Comparison of ENCODE assay signal across 8 cellular contexts in genomic region chr9:27033815-27034403, GRCh38. TPM values are rescaled to one million over a fixed set of nuclear protein-coding genes. Genes with fewer than 3 reads are reported as not detected.
A peak's percentile ranks its signal among the peaks of the same experiment; 100 is the strongest.
DNase-seq lines count a peak whose midpoint lies in the region; FAIRE-seq and TF ChIP-seq lines count a peak whose summit lies in the region.

No MANE protein-coding gene starts in this region.

- H3K79me2 ChIP-seq in keratinocyte (ENCODE audit: control insufficient read depth, insufficient read depth, low read length): no peaks in the 10 kb centered on the region

- H3K27me3 Mint-ChIP-seq in MCF 10A (ENCODE audit: insufficient read depth, unreplicated experiment): no peaks in the 10 kb centered on the region

- H3K4me3 ChIP-seq in keratinocyte (ENCODE audit: control insufficient read depth in 2 of 3, extremely low read depth in 1 of 3, insufficient read depth in 2 of 3, low read depth in 1 of 3, low read length in 3 of 3): no peak overlapping the region

- dilution Hi-C loops in keratinocyte (cut with MboI; ENCODE audit: extremely low pct_ligation_motif_present, low sequenced_read_pairs): no loop called here

- no peaks in the 10 kb centered on the region for H3K27me3 ChIP-seq in keratinocyte (ENCODE audit: control insufficient read depth, extremely low read depth, insufficient read depth, low read length)

- H3K36me3 Mint-ChIP-seq in MCF 10A (ENCODE audit: insufficient read depth, unreplicated experiment): peaks cover 14% of the 10 kb centered on the region

- peaks cover 0 to 1% of the 10 kb centered on the region in 2 experiments for H3K36me3 ChIP-seq in keratinocyte (ENCODE audit: control insufficient read depth in 2 of 2, extremely low read depth in 1 of 2, insufficient read depth in 2 of 2, low read length in 2 of 2)

- no peaks in the 10 kb centered on the region for H4K20me1 ChIP-seq in keratinocyte (ENCODE audit: control insufficient read depth, extremely low read depth, insufficient read depth, low read length)

- CTCF ChIA-PET in MCF 10A (lab: Yijun Ruan, JAX): interaction anchor here (0.7 to 4.3 kb wide), 17 partner anchors 11 to 298 kb away, joined by 3 to 56 read pairs (median 4); no protein-coding TSS in a partner anchor

- H3K9me3 ChIP-seq in keratinocyte (ENCODE audit: control insufficient read depth, low read depth, low read length): no peaks in the 10 kb centered on the region

- H3K4me1 ChIP-seq in keratinocyte (ENCODE audit: control insufficient read depth, extremely low read depth, insufficient read depth, low read length): peaks cover 9% of the 10 kb centered on the region

- intact Hi-C loops in MCF 10A (cut with micrococcal nuclease): loop anchor here (1.0 to 10.0 kb wide), 5 partner anchors 148 to 513 kb away; partner anchors contain the start of genes IFNK and MOB3B

- no TSS peak for BruUV-seq in MCF 10A (replicated peaks; lab: Mats Ljungman, UMichigan)

- POLR2A ChIA-PET in MCF 10A (lab: Yijun Ruan, JAX): interaction anchor here (1.2 to 1.3 kb wide), 2 partner anchors 10 to 165 kb away, joined by 3 to 5 read pairs; no protein-coding TSS in a partner anchor

- no peak overlapping the region for H3K27ac Mint-ChIP-seq in MCF 10A (ENCODE audit: low read depth, unreplicated experiment)

- H3K4me3 Mint-ChIP-seq in MCF 10A (ENCODE audit: unreplicated experiment): no peak overlapping the region

- peak; percentile 75 for FAIRE-seq in keratinocyte (lab: Jason Lieb, UNC)

- DNase-seq in SIG-M5 treated with dmso at 0.1 percent for 504 hours (lab: John Stamatoyannopoulos, UW; ENCODE audit: unreplicated experiment) (peak; percentile 45), SIG-M5 (lab: John Stamatoyannopoulos, UW) (no peak), H4 (ENCODE audit: low spot score) (peak; percentile 18), LHCN-M2 (ENCODE audit: low read depth) (peak; percentile 51), SW480 (ENCODE audit: low spot score) (peak; percentile 20), MCF 10A (ENCODE audit: unreplicated experiment) (peak; percentile 71), keratinocyte (ENCODE audit: low read depth, low spot score) (no peak)
- peak; percentile 57 for DNase-seq in stimulated activated CD4-positive, alpha-beta T cell treated with anti-CD3 and anti-CD28 coated beads, Interleukin-4, amount 100 ng/mL, for 24 hours

- no peak overlapping the region for H2AFZ ChIP-seq in keratinocyte (ENCODE audit: control insufficient read depth, low read length)

- peak; percentile 64 for TF ChIP-seq CTCF in MCF 10A (IDR thresholded peaks at IDR 0.05; ENCODE audit: unreplicated experiment)
- peak; percentile 60 to 66 (median 61) for TF ChIP-seq CTCF in keratinocyte (optimal IDR thresholded peaks at IDR 0.05 in 1 of 3, IDR thresholded peaks at IDR 0.05 in 1 of 3, conservative IDR thresholded peaks at IDR 0.05 in 1 of 3; ENCODE audit: extremely low read depth in 1 of 3, insufficient read depth in 2 of 3, low read length in 3 of 3)

- no peak overlapping the region for H3K9ac ChIP-seq in keratinocyte (ENCODE audit: control insufficient read depth, extremely low read depth, insufficient read depth, low read length)

- H3K4me2 ChIP-seq in keratinocyte (ENCODE audit: control insufficient read depth, extremely low read depth, insufficient read depth, low read depth, low read length): no peak overlapping the region

- H3K9me1 ChIP-seq in keratinocyte (ENCODE audit: control insufficient read depth, extremely low read depth, insufficient read depth, low read length): no peaks in the 10 kb centered on the region

- peaks cover 6% of the 10 kb centered on the region for H3K4me1 Mint-ChIP-seq in MCF 10A (ENCODE audit: insufficient read depth, unreplicated experiment)

- no peak overlapping the region for H3K27ac ChIP-seq in keratinocyte (ENCODE audit: control insufficient read depth, insufficient read depth, low read length)

- H3K9me3 Mint-ChIP-seq in MCF 10A (ENCODE audit: unreplicated experiment): no peaks in the 10 kb centered on the region

RNA-seq across cellular contexts. Expression of gene LRRC19, which starts 28.4 kb away (rescaled TPM):
- total RNA-seq in H4 (2014; rRNA removed; shearing (Covaris generic)): not detected in 2 replicates
- not detected in 2 replicates for total RNA-seq in LHCN-M2 (2014; rRNA removed)
- polyA plus RNA-seq in LHCN-M2 (2012): 0.02 TPM
- not detected in 2 replicates for total RNA-seq in MCF 10A (2022)
- polyA plus RNA-seq in keratinocyte: not detected in 3 replicates
- polyA plus RNA-seq in keratinocyte (2011; ENCODE audit: low read depth): not detected
- not detected in 2 replicates for polyA plus RNA-seq in keratinocyte (2011; cell fraction: cytosol; rRNA removed)
- not detected in 2 replicates for polyA plus RNA-seq in keratinocyte (2011; cell fraction: nucleus; rRNA removed)
- 0.06 TPM in 1 of 2 replicates, not detected in the other for polyA plus RNA-seq in keratinocyte (2012; ENCODE audit: low replicate concordance)
- not detected in 3 replicates for polyA minus RNA-seq in keratinocyte
- not detected for polyA minus RNA-seq in keratinocyte (2011; cell fraction: cytosol; rRNA and poly(A)+ RNA removed)
- polyA minus RNA-seq in keratinocyte (2011; cell fraction: nucleus; rRNA and poly(A)+ RNA removed): not detected in 2 replicates

Comparison
In these comparisons a context has a peak if more than half of its experiments do, and no peak if none do; other contexts are left out.
1. DNase-seq: peak in SIG-M5 treated with dmso at 0.1 percent for 504 hours (single experiment), H4 (single experiment), LHCN-M2 (single experiment), SW480 (single experiment), MCF 10A (single experiment) and stimulated activated CD4-positive, alpha-beta T cell treated with anti-CD3 and anti-CD28 coated beads, Interleukin-4, amount 100 ng/mL, for 24 hours (single experiment); none in SIG-M5 (single experiment) and keratinocyte (single experiment).